8 cellular contexts compared by ENCODE assay signal in the genomic region with DNA sequence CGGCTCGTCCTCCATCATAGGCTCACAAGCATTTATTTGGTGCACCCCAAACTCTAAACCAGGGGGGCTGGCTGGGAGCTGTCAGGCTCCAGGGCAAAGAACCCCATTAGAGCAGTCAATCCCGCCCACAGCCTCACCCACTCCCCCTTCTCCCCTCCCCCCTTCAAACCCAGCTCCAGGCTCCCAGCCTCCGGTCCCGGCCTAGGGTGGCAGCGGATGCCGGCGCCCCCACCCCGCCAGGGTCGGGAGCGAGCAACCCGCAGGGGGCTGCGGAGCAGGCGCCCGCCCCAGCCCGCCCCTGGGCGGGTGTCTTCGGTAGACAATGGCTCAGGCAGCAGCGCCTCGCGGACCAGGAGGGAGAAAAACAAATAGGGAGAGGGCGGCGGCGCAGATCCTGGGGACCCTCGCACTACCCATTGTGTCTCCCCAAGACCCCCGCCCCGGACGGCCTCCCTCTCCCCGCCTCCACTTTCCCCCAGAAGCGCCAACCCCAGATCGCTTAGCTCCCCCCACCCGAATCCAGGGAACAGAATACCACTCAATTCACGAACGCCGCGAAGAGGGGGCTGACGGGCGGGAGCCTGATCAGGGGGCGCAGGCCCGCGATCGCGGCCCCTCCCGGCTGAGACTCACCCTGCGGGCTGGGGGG. TPM values are rescaled to one million over a fixed set of nuclear protein-coding genes. Genes with fewer than 3 reads are reported as not detected.
DNase-seq lines count a peak whose midpoint lies in the region; ATAC-seq and TF ChIP-seq lines count a peak whose summit lies in the region.

No MANE protein-coding gene starts in this region.

- no peaks in the 10 kb centered on the region for H3K36me3 ChIP-seq in mucosa of descending colon (ENCODE audit: low read depth)

- ATAC-seq in mucosa of descending colon = peak; percentile 41
- ATAC-seq in GM19395 (IDR thresholded peaks at IDR 0.05; ENCODE audit: unreplicated experiment) = no peak

- H3K4me3 ChIP-seq in dorsolateral prefrontal cortex (peak overlapping the region; percentile 53 to 86 (median 76)), mucosa of descending colon (no peak overlapping the region)

- peak overlapping the region in 55 of 59 donors; percentile 45 to 92 (median 79) for H3K27ac ChIP-seq in dorsolateral prefrontal cortex

- no peaks in the 10 kb centered on the region for H3K9me3 ChIP-seq in mucosa of descending colon

- no peaks in the 10 kb centered on the region for H3K27me3 ChIP-seq in dorsolateral prefrontal cortex

- intact Hi-C loops in dorsolateral prefrontal cortex (cut with DNase I) (no loop called here), mucosa of descending colon (cut with DNase I, micrococcal nuclease) (no loop called here)

- DNase-seq in activated CD4-positive, alpha-beta T cell treated with anti-CD3 and anti-CD28 coated beads for 48 hours = peak; percentile 24
- DNase-seq in activated CD4-positive, alpha-beta T cell treated with anti-CD3 and anti-CD28 coated beads, Interleukin-2, amount 50 U/mL, for 4 hours = no peak
- peak; percentile 38 for DNase-seq in OCI-M1 (lab: John Stamatoyannopoulos, UW)
- peak in 2 of 10 donors; percentile 39 to 47 for DNase-seq in dorsolateral prefrontal cortex
- DNase-seq in mucosa of descending colon = no peak
- no peak for DNase-seq in H4 (ENCODE audit: low spot score)
- no peak for DNase-seq in G401 (ENCODE audit: low spot score)

- H3K4me1 ChIP-seq in mucosa of descending colon (ENCODE audit: low read depth) = peaks cover 7% of the 10 kb centered on the region

- TF ChIP-seq CTCF in dorsolateral prefrontal cortex (IDR thresholded peaks at IDR 0.05 in 54 of 56, conservative IDR thresholded peaks at IDR 0.05 in 2 of 56; ENCODE audit: low read depth in 1 of 56, partially characterized antibody in 56 of 56) (no peak), mucosa of descending colon (IDR thresholded peaks at IDR 0.05) (no peak)

- in situ Hi-C loops in G401 (cut with HindIII; ENCODE audit: low sequenced_read_pairs) = no loop called here

RNA-seq across cellular contexts. Expression of a gene that starts 0.6 kb away (rescaled TPM):
- total RNA-seq in dorsolateral prefrontal cortex = 10 to 100 TPM; 17.3 to 81.0 (median 52.3) TPM
- 1 to 10 TPM in 1 of 3 donors, under 1 TPM in 2; 0.12 to 1.3 (median 0.31) TPM for total RNA-seq in mucosa of descending colon
- 3.4 and 6.5 TPM in 2 replicates for total RNA-seq in H4 (2014; rRNA removed; shearing (Covaris generic))
- total RNA-seq in G401 (2014; rRNA removed; shearing (Covaris generic)) = 22.2 and 23.6 TPM in 2 replicates

RNA-seq across cellular contexts. Expression of a gene that starts 18.0 kb away (rescaled TPM):
- total RNA-seq in dorsolateral prefrontal cortex (100 to 1,000 TPM in 7 of 120 experiments, 10 to 100 TPM in 113; 42.3 to 110 (median 70.1) TPM), mucosa of descending colon (100 to 1,000 TPM; 282 to 500 (median 411) TPM)
- total RNA-seq in H4 (2014; rRNA removed; shearing (Covaris generic)) = 97.6 and 134 TPM in 2 replicates
- 243 and 344 TPM in 2 replicates for total RNA-seq in G401 (2014; rRNA removed; shearing (Covaris generic))

RNA-seq across cellular contexts. Expression of a gene that starts 26.4 kb away (rescaled TPM):
- total RNA-seq in dorsolateral prefrontal cortex (10 to 100 TPM in 53 of 120 experiments, 1 to 10 TPM in 67; 3.3 to 25.4 (median 9.6) TPM), mucosa of descending colon (under 1 TPM; 0.26 to 0.79 (median 0.41) TPM)
- 0.21 and 0.82 TPM in 2 replicates for total RNA-seq in H4 (2014; rRNA removed; shearing (Covaris generic))
- 0.17 TPM in 1 of 2 replicates, not detected in the other for total RNA-seq in G401 (2014; rRNA removed; shearing (Covaris generic))

RNA-seq across cellular contexts. Expression of a gene that starts 38.5 kb away (rescaled TPM):
- total RNA-seq in dorsolateral prefrontal cortex (100 to 1,000 TPM in 1 of 120 experiments, 10 to 100 TPM in 119; 42.3 to 102 (median 61.2) TPM), mucosa of descending colon (100 to 1,000 TPM in 2 of 3 donors, 10 to 100 TPM in 1; 91.8 to 142 (median 133) TPM)
- total RNA-seq in H4 (2014; rRNA removed; shearing (Covaris generic)) = 90.3 and 108 TPM in 2 replicates
- 335 and 340 TPM in 2 replicates for total RNA-seq in G401 (2014; rRNA removed; shearing (Covaris generic))

RNA-seq across cellular contexts. Expression of a gene that starts 54.7 kb away (rescaled TPM):
- total RNA-seq in dorsolateral prefrontal cortex (100 to 1,000 TPM; 123 to 489 (median 370) TPM), mucosa of descending colon (1 to 10 TPM in 2 of 3 donors, under 1 TPM in 1; 0.34 to 3.7 (median 1.4) TPM)
- total RNA-seq in H4 (2014; rRNA removed; shearing (Covaris generic)) = not detected in 2 replicates
- 3.4 and 3.8 TPM in 2 replicates for total RNA-seq in G401 (2014; rRNA removed; shearing (Covaris generic))

Comparison
In these comparisons a context has a peak if more than half of its experiments do, and no peak if none do; other contexts are left out.
1. DNase-seq: peak in activated CD4-positive, alpha-beta T cell treated with anti-CD3 and anti-CD28 coated beads for 48 hours (single experiment) and OCI-M1 (single experiment); none in activated CD4-positive, alpha-beta T cell treated with anti-CD3 and anti-CD28 coated beads, Interleukin-2, amount 50 U/mL, for 4 hours (0 of 2), mucosa of descending colon (0 of 3), H4 (single experiment) and G401 (single experiment).